In the genomic region with DNA sequence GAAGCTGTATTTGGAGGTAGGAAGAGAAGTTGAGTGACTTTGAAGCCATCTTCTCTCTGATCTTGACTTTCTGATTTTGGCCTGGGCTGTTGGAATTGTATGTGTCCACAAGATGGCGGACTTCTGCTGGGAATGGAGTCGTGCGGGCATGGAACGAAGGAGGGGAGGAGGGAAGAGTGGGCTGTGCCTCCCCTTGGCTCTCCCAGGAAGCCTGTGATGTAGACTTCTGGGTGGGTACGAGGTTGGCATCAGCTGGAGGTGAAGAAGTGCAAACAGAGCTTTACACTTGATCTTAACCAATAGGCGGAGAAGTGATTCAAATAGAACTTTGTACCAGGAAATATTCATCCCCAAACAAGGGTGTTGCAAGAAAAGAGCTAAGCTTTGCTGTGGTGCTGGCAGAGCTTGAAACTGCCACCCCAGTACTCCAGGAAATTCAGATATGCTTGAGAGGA, we compare ENCODE assay signal across 8 cellular contexts. TPM values are rescaled to one million over a fixed set of nuclear protein-coding genes. Genes with fewer than 3 reads are reported as not detected.
DNase-seq lines count a peak whose midpoint lies in the region; ATAC-seq and TF ChIP-seq lines count a peak whose summit lies in the region.

No MANE protein-coding gene starts in this region.

- no peaks in the 10 kb centered on the region for H3K36me3 Mint-ChIP-seq in activated naive CD4-positive, alpha-beta T cell treated with anti-CD3 and anti-CD28 coated beads, Interleukin-2, amount 10 ng/mL, durations not matched to agents 7 days and 5 days

- CTCF ChIA-PET in activated naive CD4-positive, alpha-beta T cell treated with anti-CD3 and anti-CD28 coated beads, Interleukin-2, amount 10 ng/mL, durations not matched to agents 7 days and 5 days (lab: Charles Lee): interaction anchor here (0.9 to 2.7 kb wide), 16 partner anchors 10 to 407 kb away, joined by 3 to 24 read pairs (median 4); no protein-coding TSS in a partner anchor

- no peak overlapping the region for H3K27ac Mint-ChIP-seq in activated naive CD4-positive, alpha-beta T cell treated with anti-CD3 and anti-CD28 coated beads, Interleukin-2, amount 10 ng/mL, durations not matched to agents 7 days and 5 days

- H3K4me3 Mint-ChIP-seq in activated naive CD4-positive, alpha-beta T cell treated with anti-CD3 and anti-CD28 coated beads, Interleukin-2, amount 10 ng/mL, durations not matched to agents 7 days and 5 days: no peak overlapping the region

- TF ChIP-seq CTCF in AG10803 (conservative IDR thresholded peaks at IDR 0.05; ENCODE audit: low read length) (peak; percentile 83), GM12874 (IDR thresholded peaks at IDR 0.05; ENCODE audit: insufficient read depth, low read depth, low read length) (peak; percentile 50), gastroesophageal sphincter (IDR thresholded peaks at IDR 0.05) (peak; percentile 63 to 83 (median 71)), parathyroid adenoma (IDR thresholded peaks at IDR 0.05) (peak; percentile 72)

- peaks cover 0 to 5% (median 0%) of the 10 kb centered on the region in 3 donors for H3K4me1 ChIP-seq in gastroesophageal sphincter
- no peaks in the 10 kb centered on the region for H3K4me1 ChIP-seq in parathyroid adenoma

- H3K4me1 Mint-ChIP-seq in activated naive CD4-positive, alpha-beta T cell treated with anti-CD3 and anti-CD28 coated beads, Interleukin-2, amount 10 ng/mL, durations not matched to agents 7 days and 5 days: peaks cover 4% of the 10 kb centered on the region

- WGBS in gastroesophageal sphincter (ENCODE audit: low coverage in 1 of 2), 2 donors: 17 to 22% methylated on average over 4 to 6 of the region's 6 CpGs

- H3K27ac ChIP-seq in gastroesophageal sphincter (no peak overlapping the region), parathyroid adenoma (no peak overlapping the region)

- no peak for TF ChIP-seq POLR2A in gastroesophageal sphincter (IDR thresholded peaks at IDR 0.05)

- H3K36me3 ChIP-seq in gastroesophageal sphincter (no peaks in the 10 kb centered on the region), parathyroid adenoma (ENCODE audit: control insufficient read depth, insufficient read depth, low read length) (no peaks in the 10 kb centered on the region)

- H3K27me3 ChIP-seq in gastroesophageal sphincter (no peaks in the 10 kb centered on the region), parathyroid adenoma (ENCODE audit: control insufficient read depth, insufficient read depth, low read length) (no peaks in the 10 kb centered on the region)

- no peaks in the 10 kb centered on the region for H3K9me3 Mint-ChIP-seq in activated naive CD4-positive, alpha-beta T cell treated with anti-CD3 and anti-CD28 coated beads, Interleukin-2, amount 10 ng/mL, durations not matched to agents 7 days and 5 days

- H3K9ac ChIP-seq in parathyroid adenoma: no peak overlapping the region

- H3K9me3 ChIP-seq in gastroesophageal sphincter: no peaks in the 10 kb centered on the region
- no peaks in the 10 kb centered on the region for H3K9me3 ChIP-seq in parathyroid adenoma (ENCODE audit: control insufficient read depth, low read length)

- H3K4me3 ChIP-seq in AG10803 (ENCODE audit: low read length): no peak overlapping the region
- no peak overlapping the region for H3K4me3 ChIP-seq in gastroesophageal sphincter
- H3K4me3 ChIP-seq in parathyroid adenoma (ENCODE audit: low read depth, low read length): no peak overlapping the region

- ATAC-seq in gastroesophageal sphincter (peak; percentile 60), HG03521 (IDR thresholded peaks at IDR 0.05; ENCODE audit: unreplicated experiment) (no peak), GM21737 (IDR thresholded peaks at IDR 0.05; ENCODE audit: unreplicated experiment) (no peak)

- no peak for TF ChIP-seq EP300 in gastroesophageal sphincter (IDR thresholded peaks at IDR 0.05)

- H3K79me2 ChIP-seq in parathyroid adenoma: no peaks in the 10 kb centered on the region

- peak overlapping the region; percentile 76 for H2AFZ ChIP-seq in parathyroid adenoma

- DNase-seq in AG10803 (ENCODE audit: low read depth) (peak; percentile 58), NCI-H526 treated with DMSO at 0.1 percent for 48 hours (lab: John Stamatoyannopoulos, UW) (peak; percentile 16)
- peak; percentile 51 for DNase-seq in activated naive CD4-positive, alpha-beta T cell treated with anti-CD3 and anti-CD28 coated beads, Interleukin-2, amount 10 ng/mL, durations not matched to agents 7 days and 5 days

- H3K27me3 Mint-ChIP-seq in activated naive CD4-positive, alpha-beta T cell treated with anti-CD3 and anti-CD28 coated beads, Interleukin-2, amount 10 ng/mL, durations not matched to agents 7 days and 5 days: peaks cover 26% of the 10 kb centered on the region

- no peak overlapping the region for H3K4me2 ChIP-seq in parathyroid adenoma (ENCODE audit: low read length)

RNA-seq across cellular contexts. Expression of gene TMEM220, which starts 7.4 kb away (rescaled TPM):
- 10 to 100 TPM in 3 of 4 donors, 1 to 10 TPM in 1; 9.4 to 18.3 (median 15.6) TPM for total RNA-seq in gastroesophageal sphincter

RNA-seq across cellular contexts. Expression of gene ADPRM, which starts 39.8 kb away (rescaled TPM):
- total RNA-seq in gastroesophageal sphincter: 10 to 100 TPM in 2 of 4 donors, 1 to 10 TPM in 2; 8.3 to 13.2 (median 9.5) TPM

RNA-seq across cellular contexts. Expression of gene SCO1, which starts 39.9 kb away (rescaled TPM):
- 10 to 100 TPM; 15.4 to 29.6 (median 24.1) TPM for total RNA-seq in gastroesophageal sphincter
